ENCODE assay signal across 8 cellular contexts in genomic region chr2:107475859-107476258, GRCh38.
"Had no signal": no experiment of that assay in that cellular context is flagged by ENCODE, and none has a peak within 500 bp of the region (broad histone marks: within the 10 kb centered on the region; RNA-seq: fewer than 3 reads in every experiment).

No MANE protein-coding gene starts in this region.

- H3K27ac ChIP-seq: GM23248 had no signal

- H3K9ac ChIP-seq: GM23248 had no signal

- H3K9me3 ChIP-seq: HAP-1 had no signal

- DNase-seq: GM23248, GOT3, H7, HFFc6, IMR-90 had no signal

- H3K4me1 ChIP-seq: HAP-1 had no signal

- H3K36me3 ChIP-seq: HAP-1 had no signal

- H3K4me3 ChIP-seq: GM23248, HAP-1 had no signal

- FAIRE-seq: HTR-8/SVneo had no signal

- ATAC-seq: HCT116 had no signal

- H2AFZ ChIP-seq: GM23248 had no signal
